In the genomic region with DNA sequence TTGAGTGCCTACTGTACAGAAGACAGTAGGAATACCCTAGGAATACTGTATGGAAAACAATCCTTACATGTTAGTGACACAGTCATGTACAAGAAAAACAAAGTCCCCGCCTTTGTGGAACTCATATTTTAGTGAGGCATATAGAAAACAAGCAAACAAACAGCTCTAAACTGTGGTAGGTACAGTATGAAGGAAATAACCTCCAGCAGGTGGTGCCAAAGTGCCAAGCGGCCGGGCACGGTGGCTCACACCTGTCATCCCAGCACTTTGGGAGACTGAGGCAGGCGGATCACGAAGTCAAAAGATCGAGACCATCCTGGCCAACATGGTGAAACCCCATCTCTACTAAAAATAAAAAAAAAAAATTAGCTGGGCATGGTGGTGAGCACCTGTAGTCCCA, we compare ENCODE assay signal across 11 cellular contexts. TPM values are rescaled to one million over a fixed set of nuclear protein-coding genes. Genes with fewer than 3 reads are reported as not detected.
DNase-seq lines count a peak whose midpoint lies in the region; ATAC-seq, FAIRE-seq and TF ChIP-seq lines count a peak whose summit lies in the region.
"Not testable (repeated sequence)": the region's sequence is repeated elsewhere in the genome, so short reads cannot be mapped to it uniquely, and the experiment has no call there.
"Had no signal": no experiment of that assay in that cellular context is flagged by ENCODE, and none has a peak within 500 bp of the region (broad histone marks: within the 10 kb centered on the region; RNA-seq: fewer than 3 reads in every experiment).

No MANE protein-coding gene starts in this region.

- not testable (repeated sequence) for BruUV-seq in PC-3 (replicated peaks; lab: Mats Ljungman, UMichigan); endothelial cell of umbilical vein (replicated peaks; lab: Mats Ljungman, UMichigan)

- CTCF ChIA-PET in PC-3 (lab: Charles Lee) = interaction anchor here (0.8 to 1.3 kb wide), 3 partner anchors 42 to 260 kb away, joined by 4 read pairs; a partner anchor contains a TSS
- CTCF ChIA-PET in endothelial cell of umbilical vein (lab: Charles Lee) = interaction anchor here (0.6 to 4.2 kb wide), 22 partner anchors 8 to 348 kb away, joined by 3 to 84 read pairs (median 4); a partner anchor contains a TSS

- in situ Hi-C loops in astrocyte of the spinal cord (cut with HindIII; ENCODE audit: low sequenced_read_pairs) = not testable (repeated sequence)

- intact Hi-C loops in PC-3 (cut with micrococcal nuclease); tibial artery (cut with DNase I; ENCODE audit: low total_unique reads): not testable (repeated sequence)
- intact Hi-C loops in endothelial cell of umbilical vein (cut with micrococcal nuclease) = loop anchor here (1.0 kb wide), 2 partner anchors 261 to 325 kb away; no protein-coding TSS in a partner anchor

- FAIRE-seq in GM12892 (lab: Jason Lieb, UNC) = peak; percentile 66
- FAIRE-seq in endothelial cell of umbilical vein (lab: Jason Lieb, UNC) = not testable (repeated sequence)

- not testable (repeated sequence) for H2AFZ ChIP-seq in PC-3 (ENCODE audit: low read length); endothelial cell of umbilical vein (ENCODE audit: low read depth, low read length)

- not testable (repeated sequence) for H4K20me1 ChIP-seq in PC-3 (ENCODE audit: low read length); endothelial cell of umbilical vein (replicated peaks; ENCODE audit: control insufficient read depth, extremely low read depth, insufficient read depth, low read length)

- not testable (repeated sequence) for ATAC-seq in PC-3

- H3K27me3 ChIP-seq in PC-3 (ENCODE audit: low read length); endothelial cell of umbilical vein (ENCODE audit: control insufficient read depth in 2 of 2, insufficient read depth in 2 of 2, low read length in 2 of 2); tibial artery: not testable (repeated sequence)

- TF ChIP-seq POLR2A in GM12892 (IDR thresholded peaks at IDR 0.05; ENCODE audit: low read depth, low read length); endothelial cell of umbilical vein (IDR thresholded peaks at IDR 0.05; ENCODE audit: low read depth, low read length): not testable (repeated sequence)

- not testable (repeated sequence) for H3F3A ChIP-seq in PC-3 (ENCODE audit: low read length, unreplicated experiment)

- not testable (repeated sequence) for H3K9me3 ChIP-seq in PC-3 (ENCODE audit: low read length); endothelial cell of umbilical vein (replicated peaks; ENCODE audit: control insufficient read depth, insufficient read depth, low read length); tibial artery

- H3K79me2 ChIP-seq in PC-3 (ENCODE audit: low read length); endothelial cell of umbilical vein (ENCODE audit: control insufficient read depth, insufficient read depth, low read length): not testable (repeated sequence)

- peaks cover 25% of the 10 kb centered on the region for H3K4me1 ChIP-seq in PC-3 (ENCODE audit: insufficient read depth, low read length)
- H3K4me1 ChIP-seq in endothelial cell of umbilical vein (ENCODE audit: control insufficient read depth, extremely low read depth, insufficient read depth, low read length); tibial artery: not testable (repeated sequence)

- not testable (repeated sequence) for H3K9me2 ChIP-seq in PC-3 (replicated peaks; ENCODE audit: low read length)

- not testable (repeated sequence) for H3K9me1 ChIP-seq in endothelial cell of umbilical vein (replicated peaks; ENCODE audit: control insufficient read depth, extremely low read depth, insufficient read depth, low read length)

- H3K9ac ChIP-seq in PC-3 (ENCODE audit: low read length); endothelial cell of umbilical vein (replicated peaks; ENCODE audit: extremely low read depth, insufficient read depth, low read length): not testable (repeated sequence)

- TF ChIP-seq CTCF in C4-2B (conservative IDR thresholded peaks at IDR 0.05) (peak; percentile 74), LNCaP clone FGC (IDR thresholded peaks at IDR 0.05; ENCODE audit: control insufficient read depth, extremely low read depth, insufficient read depth) (peak; percentile 50), PC-3 (conservative IDR thresholded peaks at IDR 0.05; ENCODE audit: low read depth, low read length) (peak; percentile 43; the same call in 1 of the 2 replicates), astrocyte of the spinal cord (IDR thresholded peaks at IDR 0.05; ENCODE audit: low read depth, low read length) (peak; percentile 17), endothelial cell of umbilical vein (IDR thresholded peaks at IDR 0.05; ENCODE audit: extremely low read depth in 1 of 2, insufficient read depth in 1 of 2, low read depth in 1 of 2, low read length in 2 of 2) (peak; percentile 1 to 4), tibial artery (IDR thresholded peaks at IDR 0.05) (peak; percentile 6 to 13)

- not testable (repeated sequence) for H3K4me3 ChIP-seq in LNCaP clone FGC (ENCODE audit: low read depth, low read length); PC-3 (ENCODE audit: low read length); astrocyte of the spinal cord (ENCODE audit: low read depth, low read length); endothelial cell of umbilical vein (replicated peaks in 1 of 3; ENCODE audit: insufficient read depth in 1 of 3, low read depth in 1 of 3, low read length in 3 of 3); tibial artery

- not testable (repeated sequence) for H3K4me2 ChIP-seq in PC-3 (ENCODE audit: low read length); endothelial cell of umbilical vein (ENCODE audit: insufficient read depth, low read length)

- dilution Hi-C loops in endothelial cell of umbilical vein (cut with MboI; ENCODE audit: extremely low pct_ligation_motif_present, low sequenced_read_pairs) = not testable (repeated sequence)

- H3K36me3 ChIP-seq in PC-3 (ENCODE audit: low read depth, low read length); endothelial cell of umbilical vein (ENCODE audit: control insufficient read depth in 2 of 2, extremely low read depth in 1 of 2, insufficient read depth in 2 of 2, low read length in 2 of 2); tibial artery: not testable (repeated sequence)

- POLR2A ChIA-PET in PC-3 (lab: Charles Lee; ENCODE audit: unreplicated experiment); endothelial cell of umbilical vein (lab: Charles Lee): not testable (repeated sequence)

- H3K27ac ChIP-seq in C4-2B; PC-3 (ENCODE audit: low read length); endothelial cell of umbilical vein (ENCODE audit: insufficient read depth, low read depth, low read length); tibial artery: not testable (repeated sequence)

- not testable (repeated sequence) for DNase-seq in GM12892 (ENCODE audit: insufficient read length); LNCaP clone FGC (ENCODE audit: low read depth); PC-3; astrocyte of the spinal cord (ENCODE audit: low read depth, low spot score); endothelial cell of umbilical vein (ENCODE audit: low read depth, low spot score); tibial artery
- DNase-seq in iPS-NIHi7 (ENCODE audit: extremely low spot score) = peak; percentile 25

RNA-seq across cellular contexts. Expression of a gene that starts 48.6 kb away (rescaled TPM):
- not detected for polyA plus RNA-seq in GM12892 (2012; ENCODE audit: missing spikeins)
- 3.2 and 4.8 TPM in 2 replicates for total RNA-seq in PC-3 (2014; rRNA removed)
- total RNA-seq in endothelial cell of umbilical vein = 3.0 and 3.3 TPM in 2 replicates
- polyA plus RNA-seq in endothelial cell of umbilical vein = 0.46 and 0.47 TPM in 2 replicates
- polyA plus RNA-seq in endothelial cell of umbilical vein (2011; cell fraction: cytosol; rRNA removed) = 0.30 and 0.38 TPM in 2 replicates
- polyA plus RNA-seq in endothelial cell of umbilical vein (2011; cell fraction: nucleus; rRNA removed) = 1.2 and 1.3 TPM in 2 replicates
- 0.50 and 0.58 TPM in 2 replicates for polyA plus RNA-seq in endothelial cell of umbilical vein (2012)
- polyA minus RNA-seq in endothelial cell of umbilical vein = 1.7 and 2.2 TPM in 2 replicates
- 3.6 TPM for polyA minus RNA-seq in endothelial cell of umbilical vein (2011; cell fraction: cytosol; rRNA and poly(A)+ RNA removed)
- 5.3 and 5.7 TPM in 2 replicates for polyA minus RNA-seq in endothelial cell of umbilical vein (2011; cell fraction: nucleus; rRNA and poly(A)+ RNA removed)
- total RNA-seq: activated CD4-positive, alpha-beta T cell treated with anti-CD3 and anti-CD28 coated beads for 36 hours; activated naive CD8-positive, alpha-beta T cell treated with anti-CD3 and anti-CD28 coated beads, Interleukin-2, amount 10 ng/mL, durations not matched to agents 7 days and 5 days; CD8-positive, alpha-beta T cell had no signal

Comparison
In these comparisons a context has a peak if more than half of its experiments do, and no peak if none do; other contexts are left out.
1. CTCF ChIP-seq: peak in every context shown above with its lines; median percentile 74 in C4-2B; 50 in LNCaP clone FGC; 43 in PC-3; 17 in astrocyte of the spinal cord; 10 in tibial artery; 2 in endothelial cell of umbilical vein.